8 cellular contexts compared by ENCODE assay signal in the genomic region with DNA sequence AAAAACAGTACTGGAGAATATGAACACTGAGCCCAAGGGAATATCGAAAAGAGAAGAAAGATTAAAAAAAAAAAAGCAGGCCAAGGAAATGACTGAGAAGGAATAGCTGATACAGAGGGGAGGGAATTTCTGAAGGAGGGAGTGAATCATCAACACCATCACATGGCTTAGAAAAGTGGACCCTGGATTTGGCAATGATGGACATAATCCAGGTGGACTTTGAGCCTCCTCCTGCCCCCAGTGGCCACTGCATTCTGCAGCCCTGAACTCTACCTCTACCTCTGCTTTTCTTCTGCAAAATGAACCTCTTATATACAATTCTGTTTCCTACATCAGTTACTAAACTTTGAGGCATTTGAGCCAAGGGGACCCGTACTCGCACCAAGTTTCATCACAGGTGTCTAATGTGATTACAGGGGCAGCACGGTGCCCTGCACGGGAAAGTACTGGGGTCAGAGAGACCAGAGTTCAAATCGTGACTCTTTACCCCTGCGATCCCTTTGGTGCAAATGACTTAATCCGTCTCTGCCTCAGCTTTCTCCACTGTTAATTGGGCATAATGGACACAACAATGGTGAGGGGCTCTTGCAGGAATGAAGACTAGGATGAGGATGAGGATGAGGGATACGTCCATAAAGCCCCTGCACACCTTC. TPM values are rescaled to one million over a fixed set of nuclear protein-coding genes. Genes with fewer than 3 reads are reported as not detected.
DNase-seq lines count a peak whose midpoint lies in the region; ATAC-seq and TF ChIP-seq lines count a peak whose summit lies in the region.

No MANE protein-coding gene starts in this region.

- intact Hi-C loops in vagina (cut with DNase I) (no loop called here), aorta (cut with DNase I) (loop anchor here in 1 of 2 donors (5.0 to 10.0 kb wide), 3 partner anchors 42 to 131 kb away; no protein-coding TSS in a partner anchor)

- POLR2A ChIA-PET in HEK293 (lab: Yijun Ruan, JAX), result no interaction called here

- 34% methylated on average over 9 of the region's 9 CpGs for WGBS in liver
- 80 to 87% methylated on average over 9 of the region's 9 CpGs for WGBS in aorta, 2 donors

- H3K27me3 ChIP-seq in adipocyte (replicated peaks; ENCODE audit: control insufficient read depth, insufficient read depth, low read length), result no peaks in the 10 kb centered on the region
- H3K27me3 ChIP-seq in liver (ENCODE audit: control insufficient read depth in 4 of 4, insufficient read depth in 4 of 4, low read length in 3 of 4), result no peaks in the 10 kb centered on the region
- no peaks in the 10 kb centered on the region for H3K27me3 ChIP-seq in vagina
- no peaks in the 10 kb centered on the region for H3K27me3 ChIP-seq in aorta (ENCODE audit: control insufficient read depth in 1 of 2, insufficient read depth in 2 of 2, low read length in 1 of 2)

- TF ChIP-seq RAD21 in liver (IDR thresholded peaks at IDR 0.05), result peak; percentile 45 to 58

- CTCF ChIA-PET in HEK293 (lab: Yijun Ruan, JAX), result interaction anchor here (0.5 to 1.0 kb wide), 2 partner anchors 24 to 39 kb away, joined by 3 read pairs; no protein-coding TSS in a partner anchor

- no peak for TF ChIP-seq POLR2A in vagina (IDR thresholded peaks at IDR 0.05)

- peaks cover 2% of the 10 kb centered on the region; the same call in 1 of the 2 replicates for H3K4me1 ChIP-seq in HEK293 (ENCODE audit: control insufficient read depth, insufficient read depth, low read length)
- H3K4me1 ChIP-seq in adipocyte (ENCODE audit: control insufficient read depth, insufficient read depth, low read length), result peaks cover 17% of the 10 kb centered on the region
- peaks cover 7 to 26% (median 16%) of the 10 kb centered on the region in 4 donors for H3K4me1 ChIP-seq in liver (ENCODE audit: control insufficient read depth in 4 of 4, insufficient read depth in 4 of 4, low read length in 3 of 4)
- H3K4me1 ChIP-seq in vagina, result peaks cover 16% of the 10 kb centered on the region
- no peaks in the 10 kb centered on the region for H3K4me1 ChIP-seq in aorta (ENCODE audit: control insufficient read depth in 1 of 2, insufficient read depth in 2 of 2, low read length in 2 of 2)

- TF ChIP-seq CTCF in HEK293 (tag by site-specific recombination; IDR thresholded peaks at IDR 0.05), result no peak
- TF ChIP-seq CTCF in liver (IDR thresholded peaks at IDR 0.05; ENCODE audit: low read depth, low read length, missing input control), result peak; percentile 38
- TF ChIP-seq CTCF in vagina (IDR thresholded peaks at IDR 0.05), result no peak

- H3K36me3 ChIP-seq in HEK293 (ENCODE audit: control insufficient read depth in 2 of 2, insufficient read depth in 1 of 2, low read length in 2 of 2) (peaks cover 0 to 7% of the 10 kb centered on the region in 2 experiments; a peak in 1 of 3 replicates), adipocyte (ENCODE audit: control insufficient read depth, insufficient read depth, low read length, severe bottlenecking) (no peaks in the 10 kb centered on the region), liver (ENCODE audit: control insufficient read depth in 4 of 4, insufficient read depth in 3 of 4, low read depth in 1 of 4, low read length in 3 of 4) (peaks cover 2 to 18% (median 8%) of the 10 kb centered on the region in 4 donors), vagina (no peaks in the 10 kb centered on the region), aorta (ENCODE audit: control insufficient read depth in 1 of 2, insufficient read depth in 2 of 2, low read length in 1 of 2) (peaks cover 0 to 5% of the 10 kb centered on the region in 2 donors)

- H3K4me3 ChIP-seq in HEK293 (ENCODE audit: low read depth, low read length) (peak overlapping the region; percentile 74), adipocyte (ENCODE audit: low read length) (peak overlapping the region; percentile 77), liver (ENCODE audit: low read depth in 1 of 3, low read length in 3 of 3) (peak overlapping the region; percentile 76 to 84 (median 78)), vagina (peak overlapping the region; percentile 78), aorta (ENCODE audit: low read length in 2 of 2) (no peak overlapping the region)

- no peaks in the 10 kb centered on the region for H3K9me3 ChIP-seq in HEK293 (ENCODE audit: control insufficient read depth, insufficient read depth, low read depth, low read length)
- H3K9me3 ChIP-seq in adipocyte (ENCODE audit: control insufficient read depth, low read length), result no peaks in the 10 kb centered on the region
- no peaks in the 10 kb centered on the region for H3K9me3 ChIP-seq in liver (ENCODE audit: control insufficient read depth in 4 of 4, low read length in 3 of 4)
- no peaks in the 10 kb centered on the region for H3K9me3 ChIP-seq in vagina
- no peaks in the 10 kb centered on the region for H3K9me3 ChIP-seq in aorta (ENCODE audit: control insufficient read depth, low read length)

- ATAC-seq in GM21737 (IDR thresholded peaks at IDR 0.05; ENCODE audit: unreplicated experiment) (no peak), aorta (ENCODE audit: low FRiP score) (no peak)

- DNase-seq in ACHN (peak; percentile 81), adipocyte (ENCODE audit: low read depth) (peak; percentile 8), vagina (ENCODE audit: extremely low spot score in 2 of 2) (no peak), aorta (no peak)
- no peak for DNase-seq in activated effector memory CD4-positive, alpha-beta T cell treated with Interleukin-2 at 50 U/mL for 16 hours

- in situ Hi-C loops in ACHN (cut with HindIII; ENCODE audit: low pct_ligation_motif_present, low pct_unique_long_range_greater_than_20kb, low sequenced_read_pairs), result no loop called here

- H3K27ac ChIP-seq in HEK293 (ENCODE audit: extremely low read depth, low read depth, low read length), result no peak overlapping the region
- H3K27ac ChIP-seq in liver (ENCODE audit: low read depth in 1 of 2, low read length in 2 of 2), result peak overlapping the region; percentile 68 to 81
- no peak overlapping the region for H3K27ac ChIP-seq in vagina
- no peak overlapping the region for H3K27ac ChIP-seq in aorta (ENCODE audit: low read depth in 1 of 2, low read length in 2 of 2)

- H3K9ac ChIP-seq in adipocyte (ENCODE audit: low read length) (no peak overlapping the region), liver (ENCODE audit: low read depth in 1 of 2, low read length in 2 of 2) (peak overlapping the region in 1 of 2 donors; percentile 69)

TF ChIP-seq in HEK293, 187 proteins besides CTCF, POLR2A, EP300 and RAD21:
- no peak for TF ChIP-seq ZNF366 (tag by site-specific recombination; conservative IDR thresholded peaks at IDR 0.05)
- TF ChIP-seq, protein P1, sequence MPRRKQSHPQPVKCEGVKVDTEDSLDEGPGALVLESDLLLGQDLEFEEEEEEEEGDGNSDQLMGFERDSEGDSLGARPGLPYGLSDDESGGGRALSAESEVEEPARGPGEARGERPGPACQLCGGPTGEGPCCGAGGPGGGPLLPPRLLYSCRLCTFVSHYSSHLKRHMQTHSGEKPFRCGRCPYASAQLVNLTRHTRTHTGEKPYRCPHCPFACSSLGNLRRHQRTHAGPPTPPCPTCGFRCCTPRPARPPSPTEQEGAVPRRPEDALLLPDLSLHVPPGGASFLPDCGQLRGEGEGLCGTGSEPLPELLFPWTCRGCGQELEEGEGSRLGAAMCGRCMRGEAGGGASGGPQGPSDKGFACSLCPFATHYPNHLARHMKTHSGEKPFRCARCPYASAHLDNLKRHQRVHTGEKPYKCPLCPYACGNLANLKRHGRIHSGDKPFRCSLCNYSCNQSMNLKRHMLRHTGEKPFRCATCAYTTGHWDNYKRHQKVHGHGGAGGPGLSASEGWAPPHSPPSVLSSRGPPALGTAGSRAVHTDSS (tag by site-specific recombination; IDR thresholded peaks at IDR 0.05), result peak; percentile 26; the same call in 1 of the 2 replicates

TF ChIP-seq in liver, 16 proteins besides CTCF, POLR2A, EP300 and RAD21 (continues in another document):
- peak; percentile 96 to 98 for TF ChIP-seq JUND (IDR thresholded peaks at IDR 0.05)
- peak in 1 of 2 donors; percentile 74 for TF ChIP-seq EGR1 (IDR thresholded peaks at IDR 0.05; ENCODE audit: low read depth in 2 of 2)
- no peak for TF ChIP-seq TAF1 (conservative IDR thresholded peaks at IDR 0.05)
- peak; percentile 90 to 91 for TF ChIP-seq RXRA (IDR thresholded peaks at IDR 0.05)
- TF ChIP-seq YY1 (IDR thresholded peaks at IDR 0.05), result peak; percentile 70
- TF ChIP-seq, protein P2, sequence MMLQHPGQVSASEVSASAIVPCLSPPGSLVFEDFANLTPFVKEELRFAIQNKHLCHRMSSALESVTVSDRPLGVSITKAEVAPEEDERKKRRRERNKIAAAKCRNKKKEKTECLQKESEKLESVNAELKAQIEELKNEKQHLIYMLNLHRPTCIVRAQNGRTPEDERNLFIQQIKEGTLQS (IDR thresholded peaks at IDR 0.05), result peak; percentile 88
- peak; percentile 95 for TF ChIP-seq NR2F2 (IDR thresholded peaks at IDR 0.05)
- TF ChIP-seq FOXA1 (IDR thresholded peaks at IDR 0.05), result no peak
- peak; percentile 41 for TF ChIP-seq FOXA2 (IDR thresholded peaks at IDR 0.05)
- TF ChIP-seq, protein P3, sequence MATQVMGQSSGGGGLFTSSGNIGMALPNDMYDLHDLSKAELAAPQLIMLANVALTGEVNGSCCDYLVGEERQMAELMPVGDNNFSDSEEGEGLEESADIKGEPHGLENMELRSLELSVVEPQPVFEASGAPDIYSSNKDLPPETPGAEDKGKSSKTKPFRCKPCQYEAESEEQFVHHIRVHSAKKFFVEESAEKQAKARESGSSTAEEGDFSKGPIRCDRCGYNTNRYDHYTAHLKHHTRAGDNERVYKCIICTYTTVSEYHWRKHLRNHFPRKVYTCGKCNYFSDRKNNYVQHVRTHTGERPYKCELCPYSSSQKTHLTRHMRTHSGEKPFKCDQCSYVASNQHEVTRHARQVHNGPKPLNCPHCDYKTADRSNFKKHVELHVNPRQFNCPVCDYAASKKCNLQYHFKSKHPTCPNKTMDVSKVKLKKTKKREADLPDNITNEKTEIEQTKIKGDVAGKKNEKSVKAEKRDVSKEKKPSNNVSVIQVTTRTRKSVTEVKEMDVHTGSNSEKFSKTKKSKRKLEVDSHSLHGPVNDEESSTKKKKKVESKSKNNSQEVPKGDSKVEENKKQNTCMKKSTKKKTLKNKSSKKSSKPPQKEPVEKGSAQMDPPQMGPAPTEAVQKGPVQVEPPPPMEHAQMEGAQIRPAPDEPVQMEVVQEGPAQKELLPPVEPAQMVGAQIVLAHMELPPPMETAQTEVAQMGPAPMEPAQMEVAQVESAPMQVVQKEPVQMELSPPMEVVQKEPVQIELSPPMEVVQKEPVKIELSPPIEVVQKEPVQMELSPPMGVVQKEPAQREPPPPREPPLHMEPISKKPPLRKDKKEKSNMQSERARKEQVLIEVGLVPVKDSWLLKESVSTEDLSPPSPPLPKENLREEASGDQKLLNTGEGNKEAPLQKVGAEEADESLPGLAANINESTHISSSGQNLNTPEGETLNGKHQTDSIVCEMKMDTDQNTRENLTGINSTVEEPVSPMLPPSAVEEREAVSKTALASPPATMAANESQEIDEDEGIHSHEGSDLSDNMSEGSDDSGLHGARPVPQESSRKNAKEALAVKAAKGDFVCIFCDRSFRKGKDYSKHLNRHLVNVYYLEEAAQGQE (IDR thresholded peaks at IDR 0.05), result peak; percentile 42

RNA-seq across cellular contexts. Expression of a gene that starts 1.1 kb away (rescaled TPM):
- 10 to 100 TPM in 1 of 2 donors, 1 to 10 TPM in 1; 8.5 to 12.2 TPM for total RNA-seq in liver
- polyA plus RNA-seq in liver, result 100 to 1,000 TPM in 1 of 2 donors, 10 to 100 TPM in 1; 40.8 to 159 TPM
- 18.9 TPM for total RNA-seq in vagina
- total RNA-seq in aorta, result 10 to 100 TPM; 19.7 to 22.4 TPM
- polyA plus RNA-seq in aorta, result 10 to 100 TPM; 24.8 to 65.9 TPM

Comparison
In these comparisons a context has a peak if more than half of its experiments do, and no peak if none do; other contexts are left out.
1. DNase-seq: peak in ACHN (single experiment) and adipocyte (single experiment); none in vagina (0 of 2), aorta (0 of 2) and activated effector memory CD4-positive, alpha-beta T cell treated with Interleukin-2 at 50 U/mL for 16 hours (single experiment).
2. H3K27ac ChIP-seq: peak in liver (2 of 2); none in HEK293 (single experiment), vagina (single experiment) and aorta (0 of 2).
3. H3K4me3 ChIP-seq: peak in HEK293 (single experiment), adipocyte (single experiment), liver (3 of 3) and vagina (2 of 2); none in aorta (0 of 2).